ENCODE assay signal across 1 cellular context in the genomic region with DNA sequence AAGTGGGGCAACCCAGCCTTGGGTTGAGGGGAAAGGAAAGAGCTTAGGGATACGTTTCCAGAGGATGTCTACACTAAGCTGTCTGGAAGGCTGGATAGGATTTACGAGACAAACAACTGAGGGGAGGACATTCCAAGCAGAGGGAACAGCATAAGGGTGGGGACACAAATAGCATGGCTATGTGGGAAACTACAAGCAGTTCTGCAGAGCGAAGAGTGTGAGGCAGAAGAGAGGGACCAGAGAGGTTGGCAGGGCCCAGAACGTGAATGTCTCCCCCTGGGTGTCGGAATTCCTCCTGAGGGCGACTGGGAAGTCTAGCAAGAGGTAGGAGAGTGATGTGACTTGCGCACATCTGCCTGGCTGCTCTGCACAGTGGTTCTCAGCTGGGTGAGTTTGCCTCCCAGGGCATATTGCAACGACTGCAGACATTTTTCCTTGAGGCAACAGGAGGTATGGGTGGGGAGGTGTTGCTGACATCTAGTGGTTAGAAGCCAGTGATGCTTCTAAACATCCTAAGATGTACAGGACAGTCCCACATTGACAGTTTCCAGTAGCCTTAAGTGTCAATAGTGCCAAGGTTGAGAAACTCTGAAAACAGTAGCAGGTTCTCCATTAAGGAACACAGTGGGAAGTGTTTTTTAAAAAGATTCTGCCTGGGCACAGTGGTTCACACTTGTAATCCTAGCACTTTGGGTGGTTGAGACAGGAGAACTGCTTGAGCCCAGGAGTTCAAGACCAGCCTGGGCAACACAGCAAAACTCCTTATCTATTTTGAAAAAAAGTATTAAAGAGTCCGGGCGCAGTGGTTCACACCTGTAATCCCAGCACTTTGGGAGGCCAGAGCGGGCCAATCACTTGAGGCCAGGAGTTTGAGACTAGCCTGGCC.
TF ChIP-seq lines count a peak whose summit lies in the region.

No MANE protein-coding gene starts in this region.

TF ChIP-seq in endothelial cell of umbilical vein, 7 proteins besides CTCF, POLR2A, EP300 and RAD21:
- TF ChIP-seq JUN (IDR thresholded peaks at IDR 0.05; ENCODE audit: borderline replicate concordance, insufficient read depth, insufficient read length, low read depth), result no peak
- no peak for TF ChIP-seq FOS (IDR thresholded peaks at IDR 0.05; ENCODE audit: borderline replicate concordance, insufficient read depth, low read length)
- no peak for TF ChIP-seq EZH2 (IDR thresholded peaks at IDR 0.05; ENCODE audit: borderline replicate concordance, low read depth, low read length, severe bottlenecking)
- TF ChIP-seq MYC (IDR thresholded peaks at IDR 0.05; ENCODE audit: low read depth, low read length), result no peak
- no peak for TF ChIP-seq POLR2AphosphoS5 (IDR thresholded peaks at IDR 0.05; ENCODE audit: insufficient read depth, low read depth, low read length)
- TF ChIP-seq, protein P1, sequence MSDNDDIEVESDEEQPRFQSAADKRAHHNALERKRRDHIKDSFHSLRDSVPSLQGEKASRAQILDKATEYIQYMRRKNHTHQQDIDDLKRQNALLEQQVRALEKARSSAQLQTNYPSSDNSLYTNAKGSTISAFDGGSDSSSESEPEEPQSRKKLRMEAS (IDR thresholded peaks at IDR 0.05; ENCODE audit: insufficient read depth, insufficient read length), result no peak
- TF ChIP-seq GATA2 (IDR thresholded peaks at IDR 0.05; ENCODE audit: insufficient read depth, insufficient read length, low read depth, low read length), result no peak
TF ChIP-seq in endothelial cell of umbilical vein: peak in this region for 0.
